In the genomic region with DNA sequence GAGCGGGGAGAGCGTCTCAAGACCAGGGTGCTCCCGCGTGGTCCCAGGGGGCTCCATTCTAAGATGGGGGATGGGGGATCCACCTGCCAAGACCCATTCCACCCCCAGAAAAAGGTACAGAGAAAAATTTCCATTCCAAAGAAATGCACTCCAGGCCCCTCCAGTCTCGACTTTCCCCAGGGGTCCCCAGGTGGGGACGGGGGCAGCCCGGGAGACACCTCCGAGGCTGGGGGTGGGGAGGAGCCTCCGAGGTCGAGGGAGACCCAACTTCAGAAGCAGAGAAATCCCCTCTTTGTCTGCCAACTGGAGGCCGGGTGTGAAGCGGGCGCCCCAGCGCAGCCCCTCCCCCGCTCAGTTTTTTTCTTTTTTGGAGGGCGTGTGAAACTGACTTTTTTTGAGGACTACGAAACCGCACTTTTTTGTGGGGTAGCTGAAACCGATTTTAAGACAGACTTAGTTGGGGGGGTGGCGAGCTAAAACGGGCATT, we compare ENCODE assay signal across 8 cellular contexts. TPM values are rescaled to one million over a fixed set of nuclear protein-coding genes. Genes with fewer than 3 reads are reported as not detected.
DNase-seq lines count a peak whose midpoint lies in the region; ATAC-seq and TF ChIP-seq lines count a peak whose summit lies in the region.

No MANE protein-coding gene starts in this region.

- H3K4me1 ChIP-seq in HAP-1: no peaks in the 10 kb centered on the region
- peaks cover 5% of the 10 kb centered on the region in 2 donors for H3K4me1 ChIP-seq in breast epithelium
- peaks cover 10% of the 10 kb centered on the region for H3K4me1 ChIP-seq in mesodermal cell (ENCODE audit: control insufficient read depth, insufficient read depth, low read length, poor library complexity, severe bottlenecking)

- DNase-seq in HAP-1 (ENCODE audit: low spot score in 2 of 2): peak; percentile 32 to 62
- DNase-seq in T-helper 22 cell (ENCODE audit: low read depth): peak; percentile 51
- DNase-seq in breast epithelium (ENCODE audit: low spot score in 2 of 2): no peak
- DNase-seq in stimulated activated naive CD4-positive, alpha-beta T cell (lab: John Stamatoyannopoulos, UW): peak; percentile 38 to 70 (median 60)
- no peak for DNase-seq in LoVo (ENCODE audit: low spot score)
- no peak for DNase-seq in activated CD4-positive, CD25-positive, alpha-beta regulatory T cell treated with anti-CD3 and anti-CD28 coated beads, Interleukin-2, amount 50 U/mL, for 72 hours

- H3K27me3 ChIP-seq in HAP-1 (ENCODE audit: low read depth): no peaks in the 10 kb centered on the region
- H3K27me3 ChIP-seq in breast epithelium: no peaks in the 10 kb centered on the region

- TF ChIP-seq POLR2A in breast epithelium (IDR thresholded peaks at IDR 0.05): no peak

- in situ Hi-C loops in HAP-1 (cut with MboI; ENCODE audit: low sequenced_read_pairs): no loop called here

- intact Hi-C loops in breast epithelium (cut with DNase I; ENCODE audit: low total_unique reads): no loop called here

- WGBS in mesodermal cell (ENCODE audit: insufficient coverage in 2 of 2), 2 experiments: 3 to 4% methylated on average over 11 to 12 of the region's 21 CpGs

- peak overlapping the region; percentile 63 for H3K4me3 ChIP-seq in HAP-1
- H3K4me3 ChIP-seq in breast epithelium: peak overlapping the region; percentile 82 to 98 (median 85)
- H3K4me3 ChIP-seq in mesodermal cell (ENCODE audit: extremely low read depth, insufficient read depth, low read length, poor library complexity, severe bottlenecking): peak overlapping the region; percentile 93

- H3K36me3 ChIP-seq in HAP-1 (replicated peaks) (peaks cover 40% of the 10 kb centered on the region), breast epithelium (no peaks in the 10 kb centered on the region), mesodermal cell (ENCODE audit: control insufficient read depth, insufficient read depth, low read length) (peaks cover 42% of the 10 kb centered on the region)

- H3K9me3 ChIP-seq in HAP-1: no peaks in the 10 kb centered on the region
- H3K9me3 ChIP-seq in breast epithelium: no peaks in the 10 kb centered on the region
- H3K9me3 ChIP-seq in mesodermal cell (ENCODE audit: control insufficient read depth, low read length): no peaks in the 10 kb centered on the region

- no peak for TF ChIP-seq CTCF in breast epithelium (IDR thresholded peaks at IDR 0.05)

- no peak for ATAC-seq in GM21619 (IDR thresholded peaks at IDR 0.05; ENCODE audit: unreplicated experiment)

- H3K27ac ChIP-seq in breast epithelium (peak overlapping the region in 1 of 2 donors; percentile 57), mesodermal cell (ENCODE audit: low read depth, low read length, severe bottlenecking) (peak overlapping the region; percentile 71)

RNA-seq across cellular contexts. Expression of a gene that starts 1.3 kb away (rescaled TPM):
- total RNA-seq in breast epithelium: 10 to 100 TPM; 38.6 to 45.3 (median 42.3) TPM
- polyA plus RNA-seq in mesodermal cell (2013, experiment 1 of 2): 160 TPM
- polyA plus RNA-seq in mesodermal cell (2013, experiment 2 of 2): 144 TPM

RNA-seq across cellular contexts. Expression of a gene that starts 45.8 kb away (rescaled TPM):
- total RNA-seq in breast epithelium: 100 to 1,000 TPM in 1 of 3 donors, 10 to 100 TPM in 2; 59.6 to 117 (median 63.4) TPM
- 229 TPM for polyA plus RNA-seq in mesodermal cell (2013, experiment 1 of 2)
- polyA plus RNA-seq in mesodermal cell (2013, experiment 2 of 2): 200 TPM

RNA-seq across cellular contexts. Expression of a gene that starts 58.4 kb away (rescaled TPM):
- total RNA-seq in breast epithelium: 10 to 100 TPM; 51.8 to 71.3 (median 70.8) TPM
- 44.5 TPM for polyA plus RNA-seq in mesodermal cell (2013, experiment 1 of 2)
- polyA plus RNA-seq in mesodermal cell (2013, experiment 2 of 2): 38.1 TPM

Comparison
In these comparisons a context has a peak if more than half of its experiments do, and no peak if none do; other contexts are left out.
1. DNase-seq: peak in HAP-1 (2 of 2), T-helper 22 cell (single experiment) and stimulated activated naive CD4-positive, alpha-beta T cell (6 of 6); none in breast epithelium (0 of 2), LoVo (single experiment) and activated CD4-positive, CD25-positive, alpha-beta regulatory T cell treated with anti-CD3 and anti-CD28 coated beads, Interleukin-2, amount 50 U/mL, for 72 hours (single experiment).
2. Peak in every context shown above with its lines, with median percentiles within 50 percentile points of each other: H3K4me3 ChIP-seq.